Comparison of ENCODE assay signal across 8 cellular contexts in genomic region chr12:119179335-119180021, GRCh38. TPM values are rescaled to one million over a fixed set of nuclear protein-coding genes. Genes with fewer than 3 reads are reported as not detected.
DNase-seq lines count a peak whose midpoint lies in the region; ATAC-seq, FAIRE-seq and TF ChIP-seq lines count a peak whose summit lies in the region.

No MANE protein-coding gene starts in this region.

- no peak for FAIRE-seq in A549 (lab: Jason Lieb, UNC)
- FAIRE-seq in GM12892 (lab: Jason Lieb, UNC) = no peak

- H3K9ac ChIP-seq in mucosa of stomach (ENCODE audit: low read length) = peak overlapping the region; percentile 62

- no peak for TF ChIP-seq EP300 in A549 (IDR thresholded peaks at IDR 0.05)

- peaks cover 13% of the 10 kb centered on the region for H3K27me3 ChIP-seq in mucosa of stomach (ENCODE audit: control insufficient read depth, insufficient read depth, low read length)

- peak; percentile 55 to 62 for ATAC-seq in A549
- ATAC-seq in GM18873 (IDR thresholded peaks at IDR 0.05; ENCODE audit: low FRiP score, unreplicated experiment) = no peak

- H3K27ac ChIP-seq in A549 = peak overlapping the region; percentile 73 to 85

- no peak for TF ChIP-seq RAD21 in A549 (conservative IDR thresholded peaks at IDR 0.05 in 1 of 2, IDR thresholded peaks at IDR 0.05 in 1 of 2)

- H3K4me1 ChIP-seq in A549 = peaks cover 51% of the 10 kb centered on the region
- peaks cover 7% of the 10 kb centered on the region for H3K4me1 ChIP-seq in mucosa of stomach (ENCODE audit: control insufficient read depth, insufficient read depth, low read length)

- TF ChIP-seq POLR2A in A549 (IDR thresholded peaks at IDR 0.05; ENCODE audit: low read length) (no peak), GM12892 (IDR thresholded peaks at IDR 0.05; ENCODE audit: low read depth, low read length) (no peak)

- peak overlapping the region; percentile 80 for H3K4me2 ChIP-seq in A549

- WGBS in A549 (ENCODE audit: missing lambda C conversion rate) = 40% methylated on average over 17 of the region's 18 CpGs

- TF ChIP-seq CTCF in A549 (IDR thresholded peaks at IDR 0.05) (no peak), epithelial cell of proximal tubule (conservative IDR thresholded peaks at IDR 0.05; ENCODE audit: low read depth, low read length) (no peak)

- DNase-seq in A549 (ENCODE audit: low read depth in 1 of 2, low spot score in 1 of 2) = peak; percentile 64 to 69
- DNase-seq in NCI-H226 = peak; percentile 67
- peak; percentile 63 for DNase-seq in epithelial cell of proximal tubule (ENCODE audit: low read depth)
- DNase-seq in GM12892 (ENCODE audit: insufficient read length) = no peak
- no peak for DNase-seq in NCI-H524 treated with DMSO at 0.1 percent for 48 hours (lab: John Stamatoyannopoulos, UW)
- no peak for DNase-seq in NCI-H187 (lab: John Stamatoyannopoulos, UW)

- H3K4me3 ChIP-seq in A549 (peak overlapping the region; percentile 42), epithelial cell of proximal tubule (ENCODE audit: low read depth, low read length) (peak overlapping the region; percentile 92), mucosa of stomach (ENCODE audit: low read length) (no peak overlapping the region)

- POLR2A ChIA-PET in A549 (lab: Yijun Ruan, JAX) = no interaction called here

- no peaks in the 10 kb centered on the region for H3K36me3 ChIP-seq in mucosa of stomach (ENCODE audit: control insufficient read depth, insufficient read depth, low read length)

- CTCF ChIA-PET in A549 (lab: Yijun Ruan, JAX) = interaction anchor here (1.2 kb wide), 1 partner anchor 10 kb away, joined by 3 read pairs; no protein-coding TSS in a partner anchor

- no peaks in the 10 kb centered on the region for H3K9me3 ChIP-seq in A549
- no peaks in the 10 kb centered on the region for H3K9me3 ChIP-seq in mucosa of stomach (ENCODE audit: control insufficient read depth, low read length)

TF ChIP-seq in A549, 52 proteins besides CTCF, POLR2A, EP300 and RAD21:
- TF ChIP-seq ZC3H11A (IDR thresholded peaks at IDR 0.05) (no peak), MAFK (IDR thresholded peaks at IDR 0.05; ENCODE audit: partially characterized antibody) (peak; percentile 16), EHF (CRISPR knock-in tag; IDR thresholded peaks at IDR 0.05) (no peak), FOSL2 (IDR thresholded peaks at IDR 0.05) (no peak), FOSL2 (CRISPR knock-in tag; IDR thresholded peaks at IDR 0.05) (0 out of 2 replicates have a peak, but pooled peaks have one; percentile 21), REST (IDR thresholded peaks at IDR 0.05) (no peak), HOXB5 (CRISPR knock-in tag; IDR thresholded peaks at IDR 0.05) (peak; percentile 86; the same call in 1 of the 2 replicates), CEBPB (IDR thresholded peaks at IDR 0.05) (no peak), HOXA7 (CRISPR knock-in tag; IDR thresholded peaks at IDR 0.05) (no peak), ESRRA (IDR thresholded peaks at IDR 0.05; ENCODE audit: borderline replicate concordance, low read length) (no peak), POLR2AphosphoS2 (conservative IDR thresholded peaks at IDR 0.05; ENCODE audit: low read length) (no peak), KDM1A (IDR thresholded peaks at IDR 0.05; ENCODE audit: low read depth) (no peak), KDM5A (IDR thresholded peaks at IDR 0.05) (no peak), NR3C1 (IDR thresholded peaks at IDR 0.05) (no peak), JUNB (IDR thresholded peaks at IDR 0.05) (no peak), CBX8 (IDR thresholded peaks at IDR 0.05) (no peak), CHD4 (IDR thresholded peaks at IDR 0.05; ENCODE audit: borderline replicate concordance) (no peak), ELK1 (IDR thresholded peaks at IDR 0.05; ENCODE audit: low read depth, low read length) (no peak), ATOH8 (CRISPR knock-in tag; IDR thresholded peaks at IDR 0.05; ENCODE audit: low read depth) (no peak), BCL3 (IDR thresholded peaks at IDR 0.05) (no peak), SMC3 (IDR thresholded peaks at IDR 0.05) (no peak), PHF8 (IDR thresholded peaks at IDR 0.05; ENCODE audit: borderline replicate concordance, low read depth) (no peak)

RNA-seq across cellular contexts. Expression of gene HSPB8, which starts 0.7 kb away (rescaled TPM):
- polyA plus RNA-seq in A549 (2011; rRNA removed) = 7.2 and 7.8 TPM in 2 replicates
- 4.8 and 6.5 TPM in 2 replicates for polyA plus RNA-seq in A549 (2012; cell fraction: cytosol; rRNA removed)
- polyA plus RNA-seq in A549 (2012; cell fraction: nucleus; rRNA removed) = 5.4 and 7.7 TPM in 2 replicates
- 7.6 to 9.6 TPM (median 7.9 TPM) in 3 replicates for polyA plus RNA-seq in A549 (2017; fragmentation: RNase III; extraction: RNeasy Plus Mini Kit Qiagen cat#74134 plus additional on column Dnase treatment)
- polyA minus RNA-seq in A549 (2011; rRNA and poly(A)+ RNA removed) = 7.2 and 9.1 TPM in 2 replicates
- 18.6 and 32.3 TPM in 2 replicates for total RNA-seq in epithelial cell of proximal tubule
- not detected for polyA plus RNA-seq in GM12892 (2012; ENCODE audit: missing spikeins)

Comparison
In these comparisons a context has a peak if more than half of its experiments do, and no peak if none do; other contexts are left out.
1. DNase-seq: peak in A549 (2 of 2), NCI-H226 (single experiment) and epithelial cell of proximal tubule (single experiment); none in GM12892 (single experiment), NCI-H524 treated with DMSO at 0.1 percent for 48 hours (single experiment) and NCI-H187 (0 of 2).